Comparison of ENCODE assay signal across 24 cellular contexts in the genomic region with DNA sequence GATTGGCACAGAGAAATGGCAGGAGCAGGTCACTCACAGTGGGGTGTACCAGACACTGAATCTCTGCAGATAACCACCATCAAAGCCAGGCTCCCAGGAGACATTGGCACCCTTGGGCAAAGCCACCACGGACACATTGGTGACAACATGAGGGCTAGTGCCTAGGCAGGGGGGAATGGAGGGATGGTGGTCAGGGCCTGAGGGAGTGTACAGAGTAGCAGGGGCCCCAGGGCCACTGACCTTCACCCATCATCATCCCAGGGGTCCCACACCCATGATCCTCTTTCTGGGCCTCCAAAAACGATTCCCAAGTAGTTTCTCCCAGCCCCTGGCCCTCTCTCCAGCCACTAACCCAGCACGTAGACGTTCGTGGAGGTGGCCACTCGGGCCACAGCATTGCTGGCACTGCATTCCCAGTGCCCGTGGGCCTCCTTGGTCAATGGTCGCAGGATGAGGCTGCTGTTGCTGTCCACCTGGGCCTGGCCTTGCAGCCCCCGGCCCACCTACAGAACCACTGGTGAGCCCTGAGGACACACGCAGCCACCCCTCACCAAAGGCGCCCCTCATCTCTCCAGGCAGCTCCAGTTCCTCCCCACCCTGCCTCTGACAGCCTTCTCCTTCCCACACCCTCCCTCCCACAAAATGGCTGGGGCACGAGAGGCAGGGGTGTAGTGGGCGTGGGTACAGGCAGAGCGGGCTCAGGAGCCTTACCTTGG. TPM values are rescaled to one million over a fixed set of nuclear protein-coding genes. Genes with fewer than 3 reads are reported as not detected.
"Had no signal": no experiment of that assay in that cellular context is flagged by ENCODE, and none has a peak within 500 bp of the region (broad histone marks: within the 10 kb centered on the region; RNA-seq: fewer than 3 reads in every experiment).

No MANE protein-coding gene starts in this region.

- H3K9ac ChIP-seq: neural progenitor cell, parathyroid adenoma had no signal

- DNase-seq: effector memory CD8-positive, alpha-beta T cell; gastrocnemius medialis; islet precursor cell; left ventricle myocardium inferior; mesenchymal stem cell; midbrain; occipital lobe; psoas muscle; retina; right lobe of liver; stimulated activated CD4-positive, alpha-beta T cell treated with anti-CD3 and anti-CD28 coated beads, Interleukin-15, amount 100 ng/mL, for 24 hours; stimulated activated CD4-positive, alpha-beta T cell treated with anti-CD3 and anti-CD28 coated beads, Interleukin-2, amount 100 ng/mL, for 24 hours; stimulated activated CD4-positive, alpha-beta T cell treated with anti-CD3 and anti-CD28 coated beads, Interleukin-4, amount 100 ng/mL, for 4 hours; stimulated activated naive CD4-positive, alpha-beta T cell treated with Interleukin-2 at 50 U/mL for 16 hours; thyroid gland had no signal

- H3K9me3 Mint-ChIP-seq: effector memory CD8-positive, alpha-beta T cell; natural killer cell treated with Interleukin-12 subunit alpha and Interleukin-12 subunit beta and Interleukin-15 and Interleukin-18, amount 100 ng/mL, for 72 hours; neural progenitor cell; type B pancreatic cell had no signal

- H3K27ac ChIP-seq: epithelial cell of prostate, esophagus muscularis mucosa, gastrocnemius medialis, left ventricle myocardium inferior, neural progenitor cell, parathyroid adenoma, psoas muscle, right lobe of liver, thyroid gland had no signal

- H3K36me3 Mint-ChIP-seq: natural killer cell treated with Interleukin-12 subunit alpha and Interleukin-12 subunit beta and Interleukin-15 and Interleukin-18, amount 100 ng/mL, for 72 hours had no signal

- H3K9me3 ChIP-seq: esophagus muscularis mucosa, gastrocnemius medialis, left ventricle myocardium inferior, psoas muscle, right lobe of liver, thyroid gland, vagina had no signal

- H3K36me3 ChIP-seq: esophagus muscularis mucosa, gastrocnemius medialis, left ventricle myocardium inferior, neural progenitor cell, thyroid gland, vagina had no signal

- ATAC-seq: effector memory CD8-positive, alpha-beta T cell; gastrocnemius medialis; natural killer cell treated with Interleukin-12 subunit alpha and Interleukin-12 subunit beta and Interleukin-15 and Interleukin-18, amount 100 ng/mL, for 72 hours; psoas muscle; right lobe of liver had no signal

- H3K27ac Mint-ChIP-seq: natural killer cell treated with Interleukin-12 subunit alpha and Interleukin-12 subunit beta and Interleukin-15 and Interleukin-18, amount 100 ng/mL, for 72 hours; type B pancreatic cell had no signal

- H3K4me3 Mint-ChIP-seq: effector memory CD8-positive, alpha-beta T cell; natural killer cell treated with Interleukin-12 subunit alpha and Interleukin-12 subunit beta and Interleukin-15 and Interleukin-18, amount 100 ng/mL, for 72 hours; neural progenitor cell; type B pancreatic cell had no signal

- H3K79me2 ChIP-seq: parathyroid adenoma had no signal

- H3K4me1 ChIP-seq: gastrocnemius medialis, neural progenitor cell, psoas muscle had no signal

- H3K4me2 ChIP-seq: neural progenitor cell had no signal

- H3K4me3 ChIP-seq: esophagus muscularis mucosa, gastrocnemius medialis, left ventricle myocardium inferior, lung, neural progenitor cell, psoas muscle, right lobe of liver, thyroid gland, vagina had no signal

- H2AFZ ChIP-seq: neural progenitor cell, parathyroid adenoma had no signal

- H3K27me3 Mint-ChIP-seq: type B pancreatic cell had no signal

- H3K27me3 ChIP-seq: right lobe of liver, thyroid gland, vagina had no signal

RNA-seq across cellular contexts. Expression of gene IGSF9, which starts 14.2 kb away (rescaled TPM):
- total RNA-seq: fibroblast of villous mesenchyme; natural killer cell treated with Interleukin-12 subunit alpha and Interleukin-12 subunit beta and Interleukin-15 and Interleukin-18, amount 100 ng/mL, for 72 hours; psoas muscle had no signal

RNA-seq across cellular contexts. Expression of gene SLAMF9, which starts 22.8 kb away (rescaled TPM):
- total RNA-seq: esophagus muscularis mucosa; fibroblast of villous mesenchyme; gastrocnemius medialis; left ventricle myocardium inferior; natural killer cell treated with Interleukin-12 subunit alpha and Interleukin-12 subunit beta and Interleukin-15 and Interleukin-18, amount 100 ng/mL, for 72 hours; occipital lobe; psoas muscle; thyroid gland; vagina had no signal
- polyA plus RNA-seq: psoas muscle had no signal

RNA-seq across cellular contexts. Expression of gene CFAP45, which starts 31.3 kb away (rescaled TPM):
- total RNA-seq: gastrocnemius medialis, right lobe of liver, vagina had no signal
